Comparison of ENCODE assay signal across 10 cellular contexts in the genomic region with DNA sequence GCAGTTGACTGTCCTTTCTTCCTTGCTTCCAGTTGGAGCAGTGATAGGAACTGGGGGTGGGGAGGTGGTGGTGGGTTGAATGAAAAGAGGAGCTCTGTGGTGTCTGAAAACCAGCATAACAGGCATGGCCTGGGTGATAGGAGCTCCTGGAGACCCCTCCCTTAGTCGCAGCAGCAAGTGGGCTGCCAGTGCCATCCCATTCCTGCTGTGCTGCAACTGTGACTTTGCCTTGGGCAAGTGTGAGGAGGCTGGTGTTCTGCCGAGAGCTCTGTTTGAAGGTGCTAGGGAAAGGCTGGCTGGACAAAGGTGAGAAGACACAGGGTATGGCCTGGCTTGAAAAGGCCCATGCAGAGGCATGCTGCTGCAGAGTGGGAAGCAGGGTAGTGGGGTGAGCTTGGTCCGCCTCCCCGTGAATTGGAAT. TPM values are rescaled to one million over a fixed set of nuclear protein-coding genes. Genes with fewer than 3 reads are reported as not detected.
DNase-seq lines count a peak whose midpoint lies in the region; TF ChIP-seq lines count a peak whose summit lies in the region.
"Had no signal": no experiment of that assay in that cellular context is flagged by ENCODE, and none has a peak within 500 bp of the region (broad histone marks: within the 10 kb centered on the region; RNA-seq: fewer than 3 reads in every experiment).

No MANE protein-coding gene starts in this region.

- H3K27ac ChIP-seq in BLaER1, result peak overlapping the region; percentile 48
- no peak overlapping the region for H3K27ac ChIP-seq in HEK293 (ENCODE audit: extremely low read depth, low read depth, low read length)
- H3K27ac ChIP-seq: PC-9 had no signal

- no peaks in the 10 kb centered on the region for H3K9me3 ChIP-seq in BLaER1
- no peaks in the 10 kb centered on the region for H3K9me3 ChIP-seq in HEK293 (ENCODE audit: control insufficient read depth, insufficient read depth, low read depth, low read length)
- no peaks in the 10 kb centered on the region for H3K9me3 ChIP-seq in HAP-1
- H3K9me3 ChIP-seq: mucosa of descending colon had no signal

- peak overlapping the region; percentile 36 for H3K27ac Mint-ChIP-seq in neural crest cell (ENCODE audit: unreplicated experiment)

- no peaks in the 10 kb centered on the region for H3K27me3 Mint-ChIP-seq in neural crest cell (ENCODE audit: low read depth)

- H3K4me3 ChIP-seq in BLaER1 (no peak overlapping the region), HEK293 (ENCODE audit: low read depth, low read length) (no peak overlapping the region), HAP-1 (no peak overlapping the region)
- H3K4me3 ChIP-seq: mucosa of descending colon, PC-9 had no signal

- peak; percentile 49 for DNase-seq in cerebellar cortex (ENCODE audit: low spot score)
- DNase-seq in neural crest cell (ENCODE audit: low read depth, low spot score), result no peak
- no peak for DNase-seq in superior temporal gyrus (ENCODE audit: extremely low spot score)
- no peak for DNase-seq in MV-4-11 (lab: John Stamatoyannopoulos, UW)
- DNase-seq in HAP-1 (ENCODE audit: low spot score in 2 of 2), result no peak
- no peak for DNase-seq in stimulated activated CD4-positive, alpha-beta T cell treated with anti-CD3 and anti-CD28 coated beads, Interleukin-4, amount 100 ng/mL, for 1 hour

- H3K4me1 Mint-ChIP-seq in neural crest cell, result peaks cover 43% of the 10 kb centered on the region

- H3K36me3 ChIP-seq in BLaER1 (peaks cover 54% of the 10 kb centered on the region), HEK293 (ENCODE audit: control insufficient read depth in 2 of 2, insufficient read depth in 1 of 2, low read length in 2 of 2) (peaks cover 30 to 52% of the 10 kb centered on the region in 2 experiments; a peak in 2 of 3 replicates), HAP-1 (replicated peaks) (peaks cover 44% of the 10 kb centered on the region)

- H3K9me3 Mint-ChIP-seq in neural crest cell, result no peaks in the 10 kb centered on the region

- peak overlapping the region; percentile 83 for H3K4me3 Mint-ChIP-seq in neural crest cell

- H3K27me3 ChIP-seq in BLaER1 (no peaks in the 10 kb centered on the region), HAP-1 (ENCODE audit: low read depth) (no peaks in the 10 kb centered on the region)

- POLR2A ChIA-PET in HEK293 (lab: Yijun Ruan, JAX), result interaction anchor here (0.7 to 1.2 kb wide), 5 partner anchors 15 to 392 kb away, joined by 3 read pairs; partner anchors contain the start of gene PSMD11

- H3K36me3 Mint-ChIP-seq in neural crest cell (ENCODE audit: low read depth), result peaks cover 6% of the 10 kb centered on the region

- 0 out of 2 replicates have a peak overlapping the region, but pooled peaks have one; percentile 22 for H3K4me2 ChIP-seq in BLaER1
- H3K4me2 ChIP-seq: PC-9 had no signal

- TF ChIP-seq CTCF in HEK293 (tag by site-specific recombination; IDR thresholded peaks at IDR 0.05) (no peak), neural crest cell (conservative IDR thresholded peaks at IDR 0.05) (no peak)

- H3K9ac ChIP-seq in BLaER1, result peak overlapping the region; percentile 32; the same call in 1 of the 2 replicates

- peaks cover 17% of the 10 kb centered on the region for H4K20me1 ChIP-seq in BLaER1

- in situ Hi-C loops in HAP-1 (cut with MboI; ENCODE audit: low sequenced_read_pairs), result loop anchor here (10.0 kb wide), 1 partner anchor 271 kb away; no protein-coding TSS in a partner anchor

- peaks cover 33% of the 10 kb centered on the region for H3K4me1 ChIP-seq in BLaER1
- peaks cover 12% of the 10 kb centered on the region for H3K4me1 ChIP-seq in HEK293 (ENCODE audit: control insufficient read depth, insufficient read depth, low read length)
- H3K4me1 ChIP-seq in HAP-1, result peaks cover 8% of the 10 kb centered on the region

- CTCF ChIA-PET in HEK293 (lab: Yijun Ruan, JAX), result interaction anchor here (0.6 to 5.0 kb wide), 24 partner anchors 8 to 426 kb away, joined by 3 to 50 read pairs (median 4); partner anchors contain the start of gene MYO1D

TF ChIP-seq in HEK293, 187 proteins besides CTCF, POLR2A, EP300 and RAD21:
- TF ChIP-seq ZIC2 (tag by site-specific recombination; IDR thresholded peaks at IDR 0.05) (0 out of 2 replicates have a peak, but pooled peaks have one; percentile 66), ZNF600 (tag by site-specific recombination; IDR thresholded peaks at IDR 0.05) (peak; percentile 97)
- TF ChIP-seq, protein P1, sequence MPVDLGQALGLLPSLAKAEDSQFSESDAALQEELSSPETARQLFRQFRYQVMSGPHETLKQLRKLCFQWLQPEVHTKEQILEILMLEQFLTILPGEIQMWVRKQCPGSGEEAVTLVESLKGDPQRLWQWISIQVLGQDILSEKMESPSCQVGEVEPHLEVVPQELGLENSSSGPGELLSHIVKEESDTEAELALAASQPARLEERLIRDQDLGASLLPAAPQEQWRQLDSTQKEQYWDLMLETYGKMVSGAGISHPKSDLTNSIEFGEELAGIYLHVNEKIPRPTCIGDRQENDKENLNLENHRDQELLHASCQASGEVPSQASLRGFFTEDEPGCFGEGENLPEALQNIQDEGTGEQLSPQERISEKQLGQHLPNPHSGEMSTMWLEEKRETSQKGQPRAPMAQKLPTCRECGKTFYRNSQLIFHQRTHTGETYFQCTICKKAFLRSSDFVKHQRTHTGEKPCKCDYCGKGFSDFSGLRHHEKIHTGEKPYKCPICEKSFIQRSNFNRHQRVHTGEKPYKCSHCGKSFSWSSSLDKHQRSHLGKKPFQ (tag by site-specific recombination; IDR thresholded peaks at IDR 0.05), result no peak

RNA-seq across cellular contexts. Expression of gene CDK5R1, which starts 2.7 kb away (rescaled TPM):
- 33.6 and 34.1 TPM in 2 replicates for total RNA-seq in neural crest cell

RNA-seq across cellular contexts. Expression of gene PSMD11, which starts 39.7 kb away (rescaled TPM):
- total RNA-seq in neural crest cell, result 139 and 156 TPM in 2 replicates
